Comparison of ENCODE assay signal across 27 cellular contexts in genomic region chr16:47234-47633, GRCh38. TPM values are rescaled to one million over a fixed set of nuclear protein-coding genes. Genes with fewer than 3 reads are reported as not detected.
"Had no signal": no experiment of that assay in that cellular context is flagged by ENCODE, and none has a peak within 500 bp of the region (broad histone marks: within the 10 kb centered on the region; RNA-seq: fewer than 3 reads in every experiment).

No MANE protein-coding gene starts in this region.

- H3K4me1 ChIP-seq: neural progenitor cell had no signal

- H3K4me3 Mint-ChIP-seq: activated CD8-positive, alpha-beta T cell treated with anti-CD3 and anti-CD28 coated beads for 36 hours; activated naive CD8-positive, alpha-beta T cell; brain; effector memory CD8-positive, alpha-beta T cell; naive thymus-derived CD4-positive, alpha-beta T cell; neural progenitor cell; T-helper 2 cell treated with Interferon-gamma antibody and Interleukin-4, amounts not matched to agents 5 μg/mL and 100 μg/mL, for 36 hours had no signal

- H3K4me2 ChIP-seq: neural progenitor cell had no signal

- H3K9me3 ChIP-seq: adrenal gland, gastroesophageal sphincter, tibial nerve had no signal

- FAIRE-seq: keratinocyte had no signal

- H3K27me3 ChIP-seq: adrenal gland, cardiac muscle cell, gastroesophageal sphincter, neural progenitor cell, tibial nerve had no signal

- H3K9me3 Mint-ChIP-seq: activated CD8-positive, alpha-beta T cell treated with anti-CD3 and anti-CD28 coated beads for 36 hours; brain; effector memory CD8-positive, alpha-beta T cell; naive thymus-derived CD4-positive, alpha-beta T cell; neural progenitor cell; T-helper 2 cell treated with Interferon-gamma antibody and Interleukin-4, amounts not matched to agents 5 μg/mL and 100 μg/mL, for 36 hours had no signal

- H3K27ac Mint-ChIP-seq: activated CD8-positive, alpha-beta T cell treated with anti-CD3 and anti-CD28 coated beads for 36 hours; activated naive CD8-positive, alpha-beta T cell; effector memory CD8-positive, alpha-beta T cell; neural progenitor cell; T-helper 2 cell treated with Interferon-gamma antibody and Interleukin-4, amounts not matched to agents 5 μg/mL and 100 μg/mL, for 36 hours had no signal

- ATAC-seq: activated CD8-positive, alpha-beta T cell treated with anti-CD3 and anti-CD28 coated beads for 36 hours; effector memory CD8-positive, alpha-beta T cell; gastroesophageal sphincter; left colon; naive thymus-derived CD4-positive, alpha-beta T cell; right cardiac atrium had no signal

- H3K27me3 Mint-ChIP-seq: activated CD8-positive, alpha-beta T cell treated with anti-CD3 and anti-CD28 coated beads for 36 hours; activated naive CD8-positive, alpha-beta T cell; brain; effector memory CD8-positive, alpha-beta T cell; naive thymus-derived CD4-positive, alpha-beta T cell had no signal

- H2AFZ ChIP-seq: neural progenitor cell had no signal

- DNase-seq: activated CD4-positive, alpha-beta T cell treated with anti-CD3 and anti-CD28 coated beads for 48 hours; activated CD8-positive, alpha-beta T cell treated with anti-CD3 and anti-CD28 coated beads for 36 hours; activated gamma-delta T cell; activated T-cell treated with anti-CD3 and anti-CD28 coated beads for 4 hours; adrenal gland; aorta; cortex of kidney; effector memory CD8-positive, alpha-beta T cell; erythroblast; hippocampal formation; midbrain; naive thymus-derived CD4-positive, alpha-beta T cell; occipital lobe; right cardiac atrium; stimulated activated CD4-positive, alpha-beta T cell treated with anti-CD3 and anti-CD28 coated beads, Interleukin-15, amount 100 ng/mL, for 24 hours; stimulated activated CD4-positive, alpha-beta T cell treated with anti-CD3 and anti-CD28 coated beads, Interleukin-2, amount 100 ng/mL, for 24 hours; stimulated activated naive CD4-positive, alpha-beta T cell; T-helper 1 cell had no signal

- H3K36me3 ChIP-seq: neural progenitor cell had no signal

- H3K27ac ChIP-seq: adrenal gland, cardiac muscle cell, gastroesophageal sphincter, neural progenitor cell, tibial nerve had no signal

- H3K4me3 ChIP-seq: adrenal gland, cardiac muscle cell, gastroesophageal sphincter, neural progenitor cell, tibial nerve had no signal

- H3K9ac ChIP-seq: neural progenitor cell had no signal

RNA-seq across cellular contexts. Expression of gene RHBDF1, which starts 25.2 kb away (rescaled TPM):
- polyA plus RNA-seq: naive thymus-derived CD4-positive, alpha-beta T cell had no signal
